ENCODE assay signal across 22 cellular contexts in genomic region chr1:188420177-188420576, GRCh38.
DNase-seq lines count a peak whose midpoint lies in the region; FAIRE-seq and TF ChIP-seq lines count a peak whose summit lies in the region.
"Had no signal": no experiment of that assay in that cellular context is flagged by ENCODE, and none has a peak within 500 bp of the region (broad histone marks: within the 10 kb centered on the region; RNA-seq: fewer than 3 reads in every experiment).

No MANE protein-coding gene starts in this region.

- no peak overlapping the region for H3K4me3 ChIP-seq in HEK293 (ENCODE audit: low read depth, low read length)
- H3K4me3 ChIP-seq: BLaER1 had no signal

- peaks cover 4% of the 10 kb centered on the region for H3K9me3 Mint-ChIP-seq in activated naive CD4-positive, alpha-beta T cell treated with anti-CD3 and anti-CD28 coated beads, Interleukin-2, amount 50 U/mL, for 24 hours

- no peaks in the 10 kb centered on the region for H3K27me3 Mint-ChIP-seq in activated naive CD4-positive, alpha-beta T cell treated with anti-CD3 and anti-CD28 coated beads, Interleukin-2, amount 50 U/mL, for 24 hours
- H3K27me3 Mint-ChIP-seq: CD4-positive, alpha-beta memory T cell; CD4-positive, CD25-positive, alpha-beta regulatory T cell; CD8-positive, alpha-beta memory T cell had no signal

- no peaks in the 10 kb centered on the region for H3K36me3 Mint-ChIP-seq in activated naive CD4-positive, alpha-beta T cell treated with anti-CD3 and anti-CD28 coated beads, Interleukin-2, amount 50 U/mL, for 24 hours
- H3K36me3 Mint-ChIP-seq: CD14-positive monocyte; CD4-positive, alpha-beta memory T cell; CD4-positive, CD25-positive, alpha-beta regulatory T cell; CD8-positive, alpha-beta memory T cell had no signal

- no peaks in the 10 kb centered on the region for H3K4me1 ChIP-seq in HEK293 (ENCODE audit: control insufficient read depth, insufficient read depth, low read length)
- H3K4me1 ChIP-seq: BE2C, BLaER1 had no signal

- TF ChIP-seq CTCF in D721Med (IDR thresholded peaks at IDR 0.05; ENCODE audit: insufficient read depth, missing control alignments) (no peak), HEK293 (tag by site-specific recombination; IDR thresholded peaks at IDR 0.05) (no peak)

- peak overlapping the region; percentile 65 for H3K27ac Mint-ChIP-seq in activated naive CD4-positive, alpha-beta T cell treated with anti-CD3 and anti-CD28 coated beads, Interleukin-2, amount 50 U/mL, for 24 hours
- H3K27ac Mint-ChIP-seq: CD4-positive, alpha-beta memory T cell; CD4-positive, CD25-positive, alpha-beta regulatory T cell; CD8-positive, alpha-beta memory T cell had no signal

- no peak overlapping the region for H3K27ac ChIP-seq in HEK293 (ENCODE audit: extremely low read depth, low read depth, low read length)
- H3K27ac ChIP-seq: BLaER1 had no signal

- H3K4me3 Mint-ChIP-seq in activated naive CD4-positive, alpha-beta T cell treated with anti-CD3 and anti-CD28 coated beads, Interleukin-2, amount 50 U/mL, for 24 hours: no peak overlapping the region
- H3K4me3 Mint-ChIP-seq: CD14-positive monocyte; CD4-positive, alpha-beta memory T cell; CD4-positive, CD25-positive, alpha-beta regulatory T cell; CD8-positive, alpha-beta memory T cell had no signal

- CTCF ChIA-PET in HEK293 (lab: Yijun Ruan, JAX): no interaction called here

- peak; percentile 25 for FAIRE-seq in D721Med (lab: Jason Lieb, UNC)
- FAIRE-seq: A204.1, G401.6, GM12891, GM19239 had no signal

- no peaks in the 10 kb centered on the region for H3K9me3 ChIP-seq in HEK293 (ENCODE audit: control insufficient read depth, insufficient read depth, low read depth, low read length)
- H3K9me3 ChIP-seq: BE2C, BLaER1 had no signal

- no peaks in the 10 kb centered on the region for H3K36me3 ChIP-seq in HEK293 (ENCODE audit: control insufficient read depth in 2 of 2, insufficient read depth in 1 of 2, low read length in 2 of 2)
- H3K36me3 ChIP-seq: BE2C, BLaER1 had no signal

- POLR2A ChIA-PET in HEK293 (lab: Yijun Ruan, JAX): no interaction called here

- no peak for DNase-seq in activated naive CD4-positive, alpha-beta T cell (lab: John Stamatoyannopoulos, UW)
- DNase-seq in D721Med (ENCODE audit: insufficient read length, low spot score) (no peak), NCI-H146 treated with DMSO at 0.1 percent for 48 hours (lab: John Stamatoyannopoulos, UW; ENCODE audit: unreplicated experiment) (no peak)
- DNase-seq in activated CD4-positive, CD25-positive, alpha-beta regulatory T cell (lab: John Stamatoyannopoulos, UW): no peak
- DNase-seq: 8988T; ACHN; BE2C; C1 segment of cervical spinal cord; CD4-positive, alpha-beta memory T cell; CD4-positive, CD25-positive, alpha-beta regulatory T cell; CD8-positive, alpha-beta memory T cell; COR-L47; DMS79 treated with DMSO at 0.1 percent for 48 hours; GF-D8 had no signal

- no peaks in the 10 kb centered on the region for H3K4me1 Mint-ChIP-seq in activated naive CD4-positive, alpha-beta T cell treated with anti-CD3 and anti-CD28 coated beads, Interleukin-2, amount 50 U/mL, for 24 hours
- H3K4me1 Mint-ChIP-seq: CD4-positive, alpha-beta memory T cell; CD4-positive, CD25-positive, alpha-beta regulatory T cell; CD8-positive, alpha-beta memory T cell had no signal

TF ChIP-seq in HEK293, 187 proteins besides CTCF, POLR2A, EP300 and RAD21:
- no peak for TF ChIP-seq ZBTB44 (tag by site-specific recombination; IDR thresholded peaks at IDR 0.05)
- peak; percentile 21; the same call in 1 of the 2 replicates for TF ChIP-seq ZNF366 (tag by site-specific recombination; conservative IDR thresholded peaks at IDR 0.05)
